ENCODE assay signal across 8 cellular contexts in the genomic region with DNA sequence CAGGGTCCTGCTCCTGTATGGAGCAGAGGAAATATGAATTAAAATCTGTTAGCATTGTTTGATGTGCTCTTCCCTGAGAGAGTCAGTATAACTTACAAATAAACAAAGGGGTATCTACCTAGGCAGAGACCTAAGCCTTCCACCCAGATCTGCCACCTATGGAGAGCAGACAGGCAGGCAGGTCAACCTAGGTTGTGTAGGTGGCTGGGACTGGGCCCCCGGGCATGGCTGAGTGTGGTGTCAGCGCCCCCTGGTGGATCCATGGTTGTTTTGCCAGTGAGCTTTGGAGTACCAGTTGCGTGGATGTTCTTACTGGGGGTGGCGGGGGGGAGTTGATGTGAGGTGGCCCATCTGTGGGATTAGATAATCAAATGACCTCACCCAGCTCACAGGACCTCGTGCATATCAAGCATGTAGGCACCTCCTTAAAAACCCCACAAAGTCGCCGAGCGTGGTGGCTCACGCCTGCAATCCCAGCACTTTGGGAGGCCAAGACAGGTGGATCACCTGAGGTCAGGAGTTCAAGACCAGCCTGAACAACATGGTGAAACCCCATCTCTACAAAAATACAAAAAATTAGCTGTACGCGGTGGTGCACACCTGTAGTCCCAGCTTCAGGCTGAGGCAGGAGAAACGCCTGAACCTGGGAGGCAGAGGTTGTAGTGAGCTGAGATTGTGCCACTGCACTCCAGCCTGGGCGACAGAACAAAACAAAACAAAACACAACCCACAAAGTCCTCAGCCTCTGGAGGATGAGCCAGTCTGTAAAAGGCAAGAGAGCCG. TPM values are rescaled to one million over a fixed set of nuclear protein-coding genes. Genes with fewer than 3 reads are reported as not detected.
DNase-seq lines count a peak whose midpoint lies in the region; ATAC-seq, FAIRE-seq and TF ChIP-seq lines count a peak whose summit lies in the region.

No MANE protein-coding gene starts in this region.

- H3K23ac ChIP-seq in H1 (ENCODE audit: insufficient read length) (no peak overlapping the region), mesendoderm (ENCODE audit: low read length) (no peak overlapping the region)

- no peak for TF ChIP-seq EP300 in H1 (IDR thresholded peaks at IDR 0.05; ENCODE audit: borderline replicate concordance in 1 of 2, low read depth in 2 of 2, low read length in 2 of 2)

- peak; percentile 81 for ATAC-seq in GM19035 (IDR thresholded peaks at IDR 0.05; ENCODE audit: unreplicated experiment)

- no peak overlapping the region for H2AFZ ChIP-seq in H1 (ENCODE audit: low read length)

- no peak overlapping the region for H2BK20ac ChIP-seq in H1 (ENCODE audit: low read length)

- DNase-seq in AG08395 (ENCODE audit: low spot score) = peak; percentile 80
- peak; percentile 67 for DNase-seq in HT1080 (ENCODE audit: low read depth)
- peak; percentile 73 for DNase-seq in NOMO-1 treated with DMSO at 0.1 percent for 48 hours (lab: John Stamatoyannopoulos, UW; ENCODE audit: unreplicated experiment)
- DNase-seq in activated CD8-positive, alpha-beta memory T cell treated with anti-CD3 and anti-CD28 coated beads for 48 hours (ENCODE audit: low read depth in 2 of 3, low spot score in 2 of 3) = peak; percentile 70 to 93 (median 89)
- DNase-seq in H1 (ENCODE audit: low read depth in 1 of 2, low spot score in 2 of 2) = peak; percentile 76 to 96
- DNase-seq in mesendoderm = peak; percentile 90
- DNase-seq in stimulated activated CD8-positive, alpha-beta memory T cell treated with anti-CD3 and anti-CD28 coated beads, Interleukin-4, amount 100 ng/mL, for 24 hours (ENCODE audit: low read depth) = peak; percentile 82

- CTCF ChIA-PET in H1 (lab: Charles Lee; ENCODE audit: partially characterized antibody) = interaction anchor here (0.6 to 4.1 kb wide), 53 partner anchors 8 to 540 kb away, joined by 3 to 41 read pairs (median 5); a partner anchor contains a TSS

- no peaks in the 10 kb centered on the region for H3K9me3 ChIP-seq in H1 (ENCODE audit: insufficient read depth in 2 of 2, low read depth in 1 of 2, low read length in 1 of 2)

- H2BK5ac ChIP-seq in H1 (ENCODE audit: low read depth, low read length) (no peak overlapping the region), mesendoderm (ENCODE audit: low read length) (no peak overlapping the region)

- H4K91ac ChIP-seq in H1 (replicated peaks; ENCODE audit: insufficient read length, low read length) = no peak overlapping the region

- H4K8ac ChIP-seq in H1 (ENCODE audit: extremely low read depth, insufficient read depth, low read length) (0 out of 2 replicates have a peak overlapping the region, but pooled peaks have one; percentile 4), mesendoderm (ENCODE audit: low read depth, low read length) (no peak overlapping the region)

- H2AK5ac ChIP-seq in H1 (ENCODE audit: low read depth, low read length) (no peak overlapping the region), mesendoderm (ENCODE audit: low read length) (no peak overlapping the region)

- no peaks in the 10 kb centered on the region for H3K23me2 ChIP-seq in H1 (ENCODE audit: low read depth, low read length)

- POLR2A ChIA-PET in H1 (lab: Charles Lee; ENCODE audit: partially characterized antibody) = interaction anchor here (0.7 to 3.6 kb wide), 3 partner anchors 18 to 43 kb away, joined by 3 to 17 read pairs (median 3); a partner anchor contains a TSS

- no peak overlapping the region for H2BK120ac ChIP-seq in H1 (replicated peaks; ENCODE audit: low read depth, low read length)
- no peak overlapping the region for H2BK120ac ChIP-seq in mesendoderm (ENCODE audit: low read depth, low read length)

- H3K27me3 ChIP-seq in H1 (replicated peaks in 1 of 4; ENCODE audit: control insufficient read depth in 3 of 4, extremely low read depth in 1 of 4, insufficient read depth in 3 of 4, low read length in 3 of 4) = no peaks in the 10 kb centered on the region
- no peaks in the 10 kb centered on the region for H3K27me3 ChIP-seq in mesendoderm (ENCODE audit: insufficient read depth, low read length, poor library complexity)

- H4K5ac ChIP-seq in H1 (ENCODE audit: insufficient read length, low read depth, low read length) = no peak overlapping the region
- H4K5ac ChIP-seq in mesendoderm (ENCODE audit: low read length) = no peak overlapping the region

- peak; percentile 89 to 97 (median 96) for TF ChIP-seq CTCF in H1 (IDR thresholded peaks at IDR 0.05; ENCODE audit: control extremely low read depth in 1 of 3, insufficient read depth in 1 of 3, low read depth in 1 of 3, low read length in 3 of 3)

- H3K9ac ChIP-seq in H1 (replicated peaks in 1 of 4; ENCODE audit: extremely low read depth in 1 of 4, low read depth in 3 of 4, low read length in 3 of 4) (no peak overlapping the region), mesendoderm (ENCODE audit: low read length) (no peak overlapping the region)

- H3K4me2 ChIP-seq in H1 (ENCODE audit: insufficient read depth in 1 of 2, low read depth in 2 of 2, low read length in 2 of 2) (no peak overlapping the region), mesendoderm (ENCODE audit: low read length) (no peak overlapping the region)

- TF ChIP-seq POLR2A in H1 (IDR thresholded peaks at IDR 0.05; ENCODE audit: control extremely low read depth in 1 of 2, low read depth in 2 of 2, low read length in 2 of 2) = no peak

- 75% methylated on average over 14 of the region's 14 CpGs; no CpG with 5 or more reads in 1 of the 2 experiments for WGBS in H1 (ENCODE audit: extremely low coverage in 1 of 2, insufficient coverage in 1 of 2, insufficient read length in 1 of 2, insufficient replicate concordance in 2 of 2, low coverage in 1 of 2, low lambda C conversion rate in 2 of 2, missing lambda C conversion rate in 1 of 2), 2 experiments
- WGBS in mesendoderm (ENCODE audit: extremely low coverage, insufficient coverage, low lambda C conversion rate) = no CpG with 5 or more reads among the region's 14 CpGs

- peak; percentile 97 for TF ChIP-seq RAD21 in H1 (IDR thresholded peaks at IDR 0.05 in 1 of 2, conservative IDR thresholded peaks at IDR 0.05 in 1 of 2; ENCODE audit: low read depth in 2 of 2, low read length in 2 of 2)

- no peaks in the 10 kb centered on the region for H3K79me2 ChIP-seq in H1 (ENCODE audit: control insufficient read depth in 1 of 2, insufficient read depth in 2 of 2, low read length in 2 of 2)
- H3K79me2 ChIP-seq in mesendoderm (ENCODE audit: control insufficient read depth, insufficient read depth, low read length) = no peaks in the 10 kb centered on the region

- H4K20me1 ChIP-seq in H1 (replicated peaks in 1 of 2; ENCODE audit: control insufficient read depth in 1 of 2, insufficient read depth in 2 of 2, low read length in 2 of 2) = no peaks in the 10 kb centered on the region

- H3K14ac ChIP-seq in H1 (ENCODE audit: insufficient read length) = no peak overlapping the region

- H3K36me3 ChIP-seq in H1 (ENCODE audit: control insufficient read depth in 2 of 4, insufficient read depth in 4 of 4, low read length in 3 of 4) = peaks cover 2 to 6% (median 3%) of the 10 kb centered on the region in 4 experiments; a peak in 4 of 8 replicates
- H3K36me3 ChIP-seq in mesendoderm (ENCODE audit: control insufficient read depth, insufficient read depth, low read length) = no peaks in the 10 kb centered on the region

- H3K4me3 ChIP-seq in H1 (ENCODE audit: extremely low read depth in 1 of 4, insufficient read depth in 2 of 4, low read depth in 3 of 4, low read length in 4 of 4) (no peak overlapping the region), mesendoderm (ENCODE audit: low read length) (no peak overlapping the region)

- H3K27ac ChIP-seq in H1 (ENCODE audit: low read depth, low read length) (no peak overlapping the region), mesendoderm (ENCODE audit: low read depth, low read length) (no peak overlapping the region)

- H2BK12ac ChIP-seq in H1 (ENCODE audit: low read depth, low read length) = no peak overlapping the region

- no peaks in the 10 kb centered on the region for H3K4me1 ChIP-seq in H1 (replicated peaks in 1 of 4; ENCODE audit: control insufficient read depth in 3 of 4, insufficient read depth in 4 of 4, low read length in 3 of 4)
- H3K4me1 ChIP-seq in mesendoderm (ENCODE audit: control insufficient read depth, low read depth, low read length) = no peaks in the 10 kb centered on the region

- H2BK15ac ChIP-seq in H1 (ENCODE audit: low read length) = no peak overlapping the region
- H2BK15ac ChIP-seq in mesendoderm (replicated peaks; ENCODE audit: low read depth) = no peak overlapping the region

- H3K56ac ChIP-seq in H1 (replicated peaks; ENCODE audit: insufficient read length, low read depth, low read length) = no peak overlapping the region
- no peak overlapping the region for H3K56ac ChIP-seq in mesendoderm (ENCODE audit: low read length)

- FAIRE-seq in H1 (lab: Jason Lieb, UNC) = peak; percentile 48

- no peak overlapping the region for H3K18ac ChIP-seq in H1 (ENCODE audit: extremely low read depth, low read length)
- no peak overlapping the region for H3K18ac ChIP-seq in mesendoderm (ENCODE audit: low read length)

- H3K4ac ChIP-seq in H1 (replicated peaks; ENCODE audit: insufficient read length, low read depth, low read length) (no peak overlapping the region), mesendoderm (ENCODE audit: low read depth, low read length) (no peak overlapping the region)

- H3K79me1 ChIP-seq in H1 (ENCODE audit: low read depth, low read length) = no peaks in the 10 kb centered on the region
- no peaks in the 10 kb centered on the region for H3K79me1 ChIP-seq in mesendoderm (ENCODE audit: low read length)

RNA-seq across cellular contexts. Expression of a gene that starts 17.6 kb away (rescaled TPM):
- total RNA-seq in HT1080 (2014; rRNA removed; shearing (Covaris generic)) = 15.4 and 18.2 TPM in 2 replicates
- 10.9 and 11.8 TPM in 2 replicates for polyA plus RNA-seq in HT1080 (2015; cell fraction: cytosol; rRNA removed)
- 28.5 and 32.4 TPM in 2 replicates for polyA plus RNA-seq in HT1080 (2015; cell fraction: nucleus; rRNA removed)
- 24.5 and 27.0 TPM in 2 replicates for total RNA-seq in H1 (2021; fragmentation: NEBNext Ultra II Directional; extraction: Animal tissue kit (Norgen Biotek cat#: 25700))
- polyA plus RNA-seq in H1 (2011; rRNA removed) = 17.2 and 20.9 TPM in 2 replicates
- polyA plus RNA-seq in H1 (2011; cell fraction: cytosol; rRNA removed) = 22.2 TPM
- polyA plus RNA-seq in H1 (2011; cell fraction: nucleus; rRNA removed) = 35.4 TPM
- 15.5 to 20.7 TPM (median 20.4 TPM) in 4 replicates for polyA plus RNA-seq in H1 (2012, experiment 1 of 2)
- 12.7 TPM for polyA plus RNA-seq in H1 (2012, experiment 2 of 2)
- polyA plus RNA-seq in H1 (2013, experiment 1 of 2) = 12.3 TPM
- 10.4 TPM for polyA plus RNA-seq in H1 (2013, experiment 2 of 2)
- polyA minus RNA-seq in H1 (2011; rRNA and poly(A)+ RNA removed) = 24.0 and 31.2 TPM in 2 replicates
- 17.2 TPM for polyA minus RNA-seq in H1 (2011; cell fraction: cytosol; rRNA and poly(A)+ RNA removed)
- 27.8 TPM for polyA minus RNA-seq in H1 (2011; cell fraction: nucleus; rRNA and poly(A)+ RNA removed)
- 8.1 TPM for polyA plus RNA-seq in mesendoderm (2013, experiment 1 of 2)
- 7.2 TPM for polyA plus RNA-seq in mesendoderm (2013, experiment 2 of 2)

RNA-seq across cellular contexts. Expression of a gene that starts 17.7 kb away (rescaled TPM):
- 18.9 and 22.5 TPM in 2 replicates for total RNA-seq in HT1080 (2014; rRNA removed; shearing (Covaris generic))
- polyA plus RNA-seq in HT1080 (2015; cell fraction: cytosol; rRNA removed) = 13.1 and 17.9 TPM in 2 replicates
- 18.6 and 19.5 TPM in 2 replicates for polyA plus RNA-seq in HT1080 (2015; cell fraction: nucleus; rRNA removed)
- 16.8 and 17.2 TPM in 2 replicates for total RNA-seq in H1 (2021; fragmentation: NEBNext Ultra II Directional; extraction: Animal tissue kit (Norgen Biotek cat#: 25700))
- 28.1 and 30.3 TPM in 2 replicates for polyA plus RNA-seq in H1 (2011; rRNA removed)
- polyA plus RNA-seq in H1 (2011; cell fraction: cytosol; rRNA removed) = 27.4 TPM
- polyA plus RNA-seq in H1 (2011; cell fraction: nucleus; rRNA removed) = 25.0 TPM
- 13.7 to 19.1 TPM (median 17.3 TPM) in 4 replicates for polyA plus RNA-seq in H1 (2012, experiment 1 of 2)
- polyA plus RNA-seq in H1 (2012, experiment 2 of 2) = 21.1 TPM
- 12.0 TPM for polyA plus RNA-seq in H1 (2013, experiment 1 of 2)
- 10.7 TPM for polyA plus RNA-seq in H1 (2013, experiment 2 of 2)
- polyA minus RNA-seq in H1 (2011; rRNA and poly(A)+ RNA removed) = 24.2 and 24.9 TPM in 2 replicates
- polyA minus RNA-seq in H1 (2011; cell fraction: cytosol; rRNA and poly(A)+ RNA removed) = 13.0 TPM
- polyA minus RNA-seq in H1 (2011; cell fraction: nucleus; rRNA and poly(A)+ RNA removed) = 34.5 TPM
- 14.9 TPM for polyA plus RNA-seq in mesendoderm (2013, experiment 1 of 2)
- 14.8 TPM for polyA plus RNA-seq in mesendoderm (2013, experiment 2 of 2)

RNA-seq across cellular contexts. Expression of a gene that starts 25.0 kb away (rescaled TPM):
- not detected in 2 replicates for total RNA-seq in HT1080 (2014; rRNA removed; shearing (Covaris generic))
- polyA plus RNA-seq in HT1080 (2015; cell fraction: cytosol; rRNA removed) = not detected in 2 replicates
- polyA plus RNA-seq in HT1080 (2015; cell fraction: nucleus; rRNA removed) = not detected in 2 replicates
- not detected in 2 replicates for total RNA-seq in H1 (2021; fragmentation: NEBNext Ultra II Directional; extraction: Animal tissue kit (Norgen Biotek cat#: 25700))
- not detected in 2 replicates for polyA plus RNA-seq in H1 (2011; rRNA removed)
- polyA plus RNA-seq in H1 (2011; cell fraction: cytosol; rRNA removed) = not detected
- not detected for polyA plus RNA-seq in H1 (2011; cell fraction: nucleus; rRNA removed)
- polyA plus RNA-seq in H1 (2012, experiment 1 of 2) = not detected in 4 replicates
- polyA plus RNA-seq in H1 (2012, experiment 2 of 2) = not detected
- polyA plus RNA-seq in H1 (2013, experiment 1 of 2) = not detected
- polyA plus RNA-seq in H1 (2013, experiment 2 of 2) = not detected
- polyA minus RNA-seq in H1 (2011; rRNA and poly(A)+ RNA removed) = 0.20 TPM in 1 of 2 replicates, not detected in the other
- not detected for polyA minus RNA-seq in H1 (2011; cell fraction: cytosol; rRNA and poly(A)+ RNA removed)
- polyA minus RNA-seq in H1 (2011; cell fraction: nucleus; rRNA and poly(A)+ RNA removed) = not detected
- not detected for polyA plus RNA-seq in mesendoderm (2013, experiment 1 of 2)
- polyA plus RNA-seq in mesendoderm (2013, experiment 2 of 2) = not detected

RNA-seq across cellular contexts. Expression of a gene that starts 41.4 kb away (rescaled TPM):
- total RNA-seq in HT1080 (2014; rRNA removed; shearing (Covaris generic)) = not detected in 2 replicates
- polyA plus RNA-seq in HT1080 (2015; cell fraction: cytosol; rRNA removed) = not detected in 2 replicates
- polyA plus RNA-seq in HT1080 (2015; cell fraction: nucleus; rRNA removed) = not detected in 2 replicates
- total RNA-seq in H1 (2021; fragmentation: NEBNext Ultra II Directional; extraction: Animal tissue kit (Norgen Biotek cat#: 25700)) = not detected in 2 replicates
- polyA plus RNA-seq in H1 (2011; rRNA removed) = 0.05 TPM in 1 of 2 replicates, not detected in the other
- polyA plus RNA-seq in H1 (2011; cell fraction: cytosol; rRNA removed) = not detected
- polyA plus RNA-seq in H1 (2011; cell fraction: nucleus; rRNA removed) = 0.11 TPM
- polyA plus RNA-seq in H1 (2012, experiment 1 of 2) = not detected in 4 replicates
- polyA plus RNA-seq in H1 (2012, experiment 2 of 2) = not detected
- not detected for polyA plus RNA-seq in H1 (2013, experiment 1 of 2)
- not detected for polyA plus RNA-seq in H1 (2013, experiment 2 of 2)
- not detected in 2 replicates for polyA minus RNA-seq in H1 (2011; rRNA and poly(A)+ RNA removed)
- polyA minus RNA-seq in H1 (2011; cell fraction: cytosol; rRNA and poly(A)+ RNA removed) = not detected
- polyA minus RNA-seq in H1 (2011; cell fraction: nucleus; rRNA and poly(A)+ RNA removed) = not detected
- not detected for polyA plus RNA-seq in mesendoderm (2013, experiment 1 of 2)
- polyA plus RNA-seq in mesendoderm (2013, experiment 2 of 2) = not detected

RNA-seq across cellular contexts. Expression of a gene that starts 44.5 kb away (rescaled TPM):
- 14.9 and 15.4 TPM in 2 replicates for total RNA-seq in HT1080 (2014; rRNA removed; shearing (Covaris generic))
- polyA plus RNA-seq in HT1080 (2015; cell fraction: cytosol; rRNA removed) = 10.0 and 13.7 TPM in 2 replicates
- polyA plus RNA-seq in HT1080 (2015; cell fraction: nucleus; rRNA removed) = 12.6 and 13.2 TPM in 2 replicates
- 30.2 and 34.5 TPM in 2 replicates for total RNA-seq in H1 (2021; fragmentation: NEBNext Ultra II Directional; extraction: Animal tissue kit (Norgen Biotek cat#: 25700))
- 12.0 and 17.6 TPM in 2 replicates for polyA plus RNA-seq in H1 (2011; rRNA removed)
- 12.8 TPM for polyA plus RNA-seq in H1 (2011; cell fraction: cytosol; rRNA removed)
- polyA plus RNA-seq in H1 (2011; cell fraction: nucleus; rRNA removed) = 15.0 TPM
- polyA plus RNA-seq in H1 (2012, experiment 1 of 2) = 10.3 to 13.5 TPM (median 10.7 TPM) in 4 replicates
- 2.0 TPM for polyA plus RNA-seq in H1 (2012, experiment 2 of 2)
- polyA plus RNA-seq in H1 (2013, experiment 1 of 2) = 16.8 TPM
- polyA plus RNA-seq in H1 (2013, experiment 2 of 2) = 17.3 TPM
- 62.0 and 80.7 TPM in 2 replicates for polyA minus RNA-seq in H1 (2011; rRNA and poly(A)+ RNA removed)
- polyA minus RNA-seq in H1 (2011; cell fraction: cytosol; rRNA and poly(A)+ RNA removed) = 26.1 TPM
- polyA minus RNA-seq in H1 (2011; cell fraction: nucleus; rRNA and poly(A)+ RNA removed) = 43.2 TPM
- polyA plus RNA-seq in mesendoderm (2013, experiment 1 of 2) = 18.9 TPM
- polyA plus RNA-seq in mesendoderm (2013, experiment 2 of 2) = 18.0 TPM
